ENCODE assay signal across 10 cellular contexts in genomic region chr13:113930711-113931637, GRCh38. TPM values are rescaled to one million over a fixed set of nuclear protein-coding genes. Genes with fewer than 3 reads are reported as not detected.
DNase-seq lines count a peak whose midpoint lies in the region; ATAC-seq and TF ChIP-seq lines count a peak whose summit lies in the region.
"Had no signal": no experiment of that assay in that cellular context is flagged by ENCODE, and none has a peak within 500 bp of the region (broad histone marks: within the 10 kb centered on the region; RNA-seq: fewer than 3 reads in every experiment).

No MANE protein-coding gene starts in this region.

- peaks cover 12% of the 10 kb centered on the region for H3K4me1 Mint-ChIP-seq in CD8-positive, alpha-beta T cell (ENCODE audit: low read depth)
- peaks cover 20% of the 10 kb centered on the region for H3K4me1 Mint-ChIP-seq in activated T-cell treated with anti-CD3 and anti-CD28 coated beads, Interleukin-2, amount 50 U/mL, for 24 hours (ENCODE audit: low read depth)

- no peaks in the 10 kb centered on the region for H3K36me3 Mint-ChIP-seq in CD8-positive, alpha-beta T cell
- H3K36me3 Mint-ChIP-seq in activated T-cell treated with anti-CD3 and anti-CD28 coated beads, Interleukin-2, amount 50 U/mL, for 24 hours (ENCODE audit: low read depth) = no peaks in the 10 kb centered on the region

- H3K9me3 ChIP-seq in CD8-positive, alpha-beta T cell (ENCODE audit: low read length) = no peaks in the 10 kb centered on the region
- no peaks in the 10 kb centered on the region for H3K9me3 ChIP-seq in MM.1S (replicated peaks; ENCODE audit: insufficient read depth, low read length)
- H3K9me3 ChIP-seq in osteoblast (ENCODE audit: low read depth, low read length) = no peaks in the 10 kb centered on the region

- CTCF ChIA-PET in CD8-positive, alpha-beta T cell (lab: Charles Lee) = interaction anchor here (1.0 kb wide), 1 partner anchor 48 kb away, joined by 3 read pairs; no protein-coding TSS in a partner anchor

- H3F3A ChIP-seq in MM.1S (ENCODE audit: insufficient read depth, low read length) = peaks cover 2% of the 10 kb centered on the region; the same call in 1 of the 2 replicates

- no peak overlapping the region for H3K4me3 Mint-ChIP-seq in CD8-positive, alpha-beta T cell
- H3K4me3 Mint-ChIP-seq in activated T-cell treated with anti-CD3 and anti-CD28 coated beads, Interleukin-2, amount 50 U/mL, for 24 hours = peak overlapping the region; percentile 11

- POLR2A ChIA-PET in CD8-positive, alpha-beta T cell (lab: Charles Lee) = no interaction called here

- no peak overlapping the region for H3K27ac ChIP-seq in CD8-positive, alpha-beta T cell (ENCODE audit: low read depth, low read length)
- H3K27ac ChIP-seq in MM.1S (ENCODE audit: low read length) = peak overlapping the region; percentile 14; the same call in 1 of the 2 replicates
- no peak overlapping the region for H3K27ac ChIP-seq in osteoblast (ENCODE audit: low read depth, low read length)
- H3K27ac ChIP-seq: cardiac muscle cell had no signal

- H4K20me1 ChIP-seq in MM.1S (ENCODE audit: insufficient read depth, low read length) = no peaks in the 10 kb centered on the region
- H4K20me1 ChIP-seq in osteoblast (ENCODE audit: insufficient read depth, low read length) = no peaks in the 10 kb centered on the region

- no peak overlapping the region for H3K9ac ChIP-seq in MM.1S (ENCODE audit: low read length)

- peaks cover 2% of the 10 kb centered on the region for H3K27me3 Mint-ChIP-seq in CD8-positive, alpha-beta T cell (ENCODE audit: low read depth)
- H3K27me3 Mint-ChIP-seq in activated T-cell treated with anti-CD3 and anti-CD28 coated beads, Interleukin-2, amount 50 U/mL, for 24 hours = peaks cover 75% of the 10 kb centered on the region

- no peak for TF ChIP-seq POLR2A in GM18505 (IDR thresholded peaks at IDR 0.05; ENCODE audit: borderline replicate concordance, extremely low read depth, insufficient read depth, insufficient read length)

- H3K79me2 ChIP-seq in MM.1S (ENCODE audit: low read length) = no peaks in the 10 kb centered on the region
- no peaks in the 10 kb centered on the region for H3K79me2 ChIP-seq in osteoblast (ENCODE audit: insufficient read depth, low read length)

- H3K27me3 ChIP-seq in CD8-positive, alpha-beta T cell (ENCODE audit: insufficient read depth, low read length) = no peaks in the 10 kb centered on the region
- no peaks in the 10 kb centered on the region for H3K27me3 ChIP-seq in MM.1S (replicated peaks; ENCODE audit: insufficient read depth, low read length)
- H3K27me3 ChIP-seq in osteoblast (ENCODE audit: insufficient read depth, low read length) = no peaks in the 10 kb centered on the region
- H3K27me3 ChIP-seq: cardiac muscle cell had no signal

- H3K36me3 ChIP-seq in CD8-positive, alpha-beta T cell (ENCODE audit: insufficient read depth, low read length) = no peaks in the 10 kb centered on the region
- H3K36me3 ChIP-seq in MM.1S (replicated peaks; ENCODE audit: insufficient read depth, low read length) (no peaks in the 10 kb centered on the region), osteoblast (ENCODE audit: insufficient read depth, low read length) (no peaks in the 10 kb centered on the region)
- H3K36me3 ChIP-seq: cardiac muscle cell had no signal

- H2AFZ ChIP-seq in MM.1S (ENCODE audit: low read length) (no peak overlapping the region), osteoblast (ENCODE audit: low read length) (no peak overlapping the region)

- H3K4me2 ChIP-seq in MM.1S (ENCODE audit: low read depth, low read length) (peak overlapping the region; percentile 56; the same call in 1 of the 2 replicates), osteoblast (ENCODE audit: insufficient read depth, low read length) (no peak overlapping the region)

- ATAC-seq in CD8-positive, alpha-beta T cell = peak; percentile 75
- ATAC-seq in GM21367 (IDR thresholded peaks at IDR 0.05; ENCODE audit: unreplicated experiment) (no peak), GM18505 (IDR thresholded peaks at IDR 0.05; ENCODE audit: unreplicated experiment) (no peak), SK-N-SH treated with all-trans-retinoic acid at 6 μM for 48 hours (no peak)

- H3K27ac Mint-ChIP-seq in CD8-positive, alpha-beta T cell = no peak overlapping the region
- H3K27ac Mint-ChIP-seq in activated T-cell treated with anti-CD3 and anti-CD28 coated beads, Interleukin-2, amount 50 U/mL, for 24 hours = peak overlapping the region; percentile 71

- peaks cover 3% of the 10 kb centered on the region for H3K4me1 ChIP-seq in CD8-positive, alpha-beta T cell (ENCODE audit: insufficient read depth, low read length)
- H3K4me1 ChIP-seq in MM.1S (ENCODE audit: low read length) (peaks cover 10% of the 10 kb centered on the region), osteoblast (ENCODE audit: insufficient read depth, low read length) (peaks cover 34% of the 10 kb centered on the region)

- H3K4me3 ChIP-seq in CD8-positive, alpha-beta T cell (ENCODE audit: low read depth, low read length) = no peak overlapping the region
- no peak overlapping the region; the same call in 1 of the 2 replicates for H3K4me3 ChIP-seq in MM.1S (ENCODE audit: low read length)
- no peak overlapping the region for H3K4me3 ChIP-seq in osteoblast (ENCODE audit: insufficient read depth, low read length)
- H3K4me3 ChIP-seq: cardiac muscle cell had no signal

- H3K9me2 ChIP-seq in MM.1S (replicated peaks; ENCODE audit: insufficient read depth, low read length) = no peaks in the 10 kb centered on the region

- H3K9me3 Mint-ChIP-seq in CD8-positive, alpha-beta T cell = no peaks in the 10 kb centered on the region
- H3K9me3 Mint-ChIP-seq in activated T-cell treated with anti-CD3 and anti-CD28 coated beads, Interleukin-2, amount 50 U/mL, for 24 hours = no peaks in the 10 kb centered on the region

- intact Hi-C loops in CD8-positive, alpha-beta T cell (cut with DNase I, micrococcal nuclease) = loop anchor here in 1 of 2 experiments (1.0 kb wide), 1 partner anchor 55 kb away; no protein-coding TSS in a partner anchor

- peak; percentile 9 to 77 (median 40) for DNase-seq in CD8-positive, alpha-beta T cell
- DNase-seq in MM.1S (peak; percentile 78), osteoblast (ENCODE audit: insufficient read length, low spot score, missing footprints) (peak; percentile 82), GM19238 (ENCODE audit: insufficient read length, low spot score) (no peak)
- peak; percentile 71 for DNase-seq in activated T-cell treated with anti-CD3 and anti-CD28 coated beads, Interleukin-2, amount 50 U/mL, for 24 hours
- DNase-seq: SHP77 treated with DMSO at 0.1 percent for 48 hours had no signal

- TF ChIP-seq CTCF in CD8-positive, alpha-beta T cell (IDR thresholded peaks at IDR 0.05) = no peak
- TF ChIP-seq CTCF in MM.1S (IDR thresholded peaks at IDR 0.05; ENCODE audit: low read length) (no peak), osteoblast (IDR thresholded peaks at IDR 0.05; ENCODE audit: extremely low read depth, low read depth, low read length) (no peak)

TF ChIP-seq in SK-N-SH treated with all-trans-retinoic acid at 6 μM for 48 hours, 23 proteins besides CTCF, POLR2A, EP300 and RAD21 (continues in another document):
- TF ChIP-seq ZFP30 (CRISPR knock-in tag; IDR thresholded peaks at IDR 0.05) (no peak), CSDC2 (CRISPR knock-in tag; IDR thresholded peaks at IDR 0.05) (no peak), OSR1 (CRISPR knock-in tag; IDR thresholded peaks at IDR 0.05) (no peak), ARNTL (CRISPR knock-in tag; IDR thresholded peaks at IDR 0.05; ENCODE audit: borderline replicate concordance, low read depth) (no peak), RARB (CRISPR knock-in tag; IDR thresholded peaks at IDR 0.05) (no peak), CREB5 (CRISPR knock-in tag; IDR thresholded peaks at IDR 0.05; ENCODE audit: low read depth) (no peak), CSRNP3 (CRISPR knock-in tag; IDR thresholded peaks at IDR 0.05) (no peak), TCF4 (CRISPR knock-in tag; IDR thresholded peaks at IDR 0.05; ENCODE audit: borderline replicate concordance) (no peak), PPARA (CRISPR knock-in tag; IDR thresholded peaks at IDR 0.05; ENCODE audit: borderline replicate concordance) (no peak)

RNA-seq across cellular contexts. Expression of gene C13orf46, which starts 42.9 kb away (rescaled TPM):
- total RNA-seq in CD8-positive, alpha-beta T cell = 10 to 100 TPM; 12.1 to 16.8 TPM
- 0.36 and 0.59 TPM in 2 replicates for total RNA-seq in osteoblast
- total RNA-seq: cardiac muscle cell had no signal
